8 cellular contexts compared by ENCODE assay signal in genomic region chr11:61897387-61898246, GRCh38. TPM values are rescaled to one million over a fixed set of nuclear protein-coding genes. Genes with fewer than 3 reads are reported as not detected.
DNase-seq lines count a peak whose midpoint lies in the region; ATAC-seq and TF ChIP-seq lines count a peak whose summit lies in the region.

No MANE protein-coding gene starts in this region.

- peaks cover 7% of the 10 kb centered on the region for H3K36me3 ChIP-seq in thoracic aorta

- H3K4me1 ChIP-seq in foreskin keratinocyte (no peaks in the 10 kb centered on the region), thoracic aorta (ENCODE audit: control insufficient read depth in 1 of 2, low read depth in 2 of 2) (peaks cover 0 to 4% of the 10 kb centered on the region in 2 donors)

- DNase-seq in DMS153 (lab: John Stamatoyannopoulos, UW), result peak; percentile 38
- DNase-seq in KG1 (lab: John Stamatoyannopoulos, UW), result peak; percentile 58
- peak; percentile 63 to 66 for DNase-seq in SHP77 (lab: John Stamatoyannopoulos, UW)
- DNase-seq in activated T-helper 9 cell treated with anti-CD3 and anti-CD28 coated beads, Interleukin-2, amount 50 U/mL, for 16 hours (ENCODE audit: low read depth), result peak; percentile 67
- no peak for DNase-seq in foreskin keratinocyte
- DNase-seq in omental fat pad (ENCODE audit: low spot score), result peak; percentile 75
- DNase-seq in thoracic aorta (ENCODE audit: low spot score), result no peak

- TF ChIP-seq CTCF in foreskin keratinocyte (conservative IDR thresholded peaks at IDR 0.05) (peak; percentile 89), omental fat pad (IDR thresholded peaks at IDR 0.05) (peak in 1 of 3 donors; percentile 68), thoracic aorta (IDR thresholded peaks at IDR 0.05) (peak; percentile 88)

- no peak overlapping the region for H3K4me3 ChIP-seq in thoracic aorta

- H3K27me3 ChIP-seq in foreskin keratinocyte (peaks cover 1% of the 10 kb centered on the region), thoracic aorta (replicated peaks; ENCODE audit: insufficient read depth) (no peaks in the 10 kb centered on the region)

- H3K9me3 ChIP-seq in thoracic aorta, result no peaks in the 10 kb centered on the region

- no peak overlapping the region for H3K27ac ChIP-seq in foreskin keratinocyte
- H3K27ac ChIP-seq in thoracic aorta, result no peak overlapping the region

- peak; percentile 50 for ATAC-seq in foreskin keratinocyte
- peak; percentile 50 for ATAC-seq in omental fat pad (ENCODE audit: low FRiP score)
- ATAC-seq in thoracic aorta (ENCODE audit: insufficient number of reproducible peaks, low FRiP score, low read depth), result no peak
- no peak for ATAC-seq in HG03025 (IDR thresholded peaks at IDR 0.05; ENCODE audit: low FRiP score, unreplicated experiment)

RNA-seq across cellular contexts. Expression of gene FADS3, which starts 6.3 kb away (rescaled TPM):
- total RNA-seq in foreskin keratinocyte, result 7.1 and 7.9 TPM in 2 replicates
- 8.0 and 8.8 TPM in 2 replicates for polyA plus RNA-seq in foreskin keratinocyte
- 100 to 1,000 TPM; 111 to 285 (median 246) TPM for total RNA-seq in omental fat pad
- total RNA-seq in thoracic aorta, result 100 to 1,000 TPM; 368 to 393 TPM

RNA-seq across cellular contexts. Expression of gene RAB3IL1, which starts 19.7 kb away (rescaled TPM):
- total RNA-seq in foreskin keratinocyte (0.31 and 0.35 TPM in 2 replicates), omental fat pad (10 to 100 TPM; 18.5 to 37.8 (median 25.4) TPM), thoracic aorta (10 to 100 TPM; 20.8 to 45.4 TPM)
- polyA plus RNA-seq in foreskin keratinocyte, result 0.52 and 0.55 TPM in 2 replicates

RNA-seq across cellular contexts. Expression of gene BEST1, which starts 52.5 kb away (rescaled TPM):
- total RNA-seq in foreskin keratinocyte (0.07 and 0.10 TPM in 2 replicates), omental fat pad (10 to 100 TPM in 3 of 4 donors, 1 to 10 TPM in 1; 5.8 to 17.0 (median 12.0) TPM), thoracic aorta (1 to 10 TPM; 4.7 to 8.0 TPM)
- polyA plus RNA-seq in foreskin keratinocyte, result 0.25 TPM in 2 replicates

Comparison
In these comparisons a context has a peak if more than half of its experiments do, and no peak if none do; other contexts are left out.
1. DNase-seq: peak in DMS153 (single experiment), KG1 (single experiment), SHP77 (2 of 2), activated T-helper 9 cell treated with anti-CD3 and anti-CD28 coated beads, Interleukin-2, amount 50 U/mL, for 16 hours (single experiment) and omental fat pad (single experiment); none in foreskin keratinocyte (0 of 2) and thoracic aorta (single experiment).
2. ATAC-seq: peak in foreskin keratinocyte (single experiment) and omental fat pad (single experiment); none in thoracic aorta (single experiment) and HG03025 (single experiment).
3. RNA of gene FADS3, which starts 6.3 kb away (total RNA-seq): 368 to 393 TPM in thoracic aorta and 111 to 285 TPM in omental fat pad; 7.1 to 7.9 TPM in foreskin keratinocyte; every median in the first group is over 10 times any median in the second.
4. RNA of gene RAB3IL1, which starts 19.7 kb away (total RNA-seq): 20.8 to 45.4 TPM in thoracic aorta and 18.5 to 37.8 TPM in omental fat pad; 0.31 to 0.35 TPM in foreskin keratinocyte; every median in the first group is over 10 times any median in the second.